ENCODE assay signal across 11 cellular contexts in the genomic region with DNA sequence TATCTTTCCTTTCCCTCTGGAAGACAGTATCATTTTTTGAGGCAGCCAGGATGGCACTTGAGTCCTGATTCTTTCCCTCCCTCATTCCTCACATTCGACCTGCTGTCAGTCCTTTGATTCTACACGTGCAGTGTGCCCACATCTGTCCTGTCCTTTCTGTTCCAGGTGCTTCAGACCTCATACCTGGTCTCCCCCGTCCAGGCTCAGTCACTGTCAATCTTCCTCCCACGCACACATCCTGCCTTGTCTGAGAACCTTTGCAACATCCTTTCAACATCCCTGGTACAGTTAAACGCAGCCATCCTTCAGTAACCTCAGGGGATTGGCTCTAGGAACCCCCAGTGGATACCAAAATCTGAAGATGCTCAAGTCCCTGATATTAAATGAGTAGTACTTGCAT. TPM values are rescaled to one million over a fixed set of nuclear protein-coding genes. Genes with fewer than 3 reads are reported as not detected.
DNase-seq lines count a peak whose midpoint lies in the region; ATAC-seq and TF ChIP-seq lines count a peak whose summit lies in the region.
"Had no signal": no experiment of that assay in that cellular context is flagged by ENCODE, and none has a peak within 500 bp of the region (broad histone marks: within the 10 kb centered on the region; RNA-seq: fewer than 3 reads in every experiment).

No MANE protein-coding gene starts in this region.

- no peak for TF ChIP-seq POLR2A in body of pancreas (IDR thresholded peaks at IDR 0.05)

- no peak for TF ChIP-seq CTCF in body of pancreas (IDR thresholded peaks at IDR 0.05)

- H3K27ac Mint-ChIP-seq in activated T-cell treated with anti-CD3 and anti-CD28 coated beads, Interleukin-2, amount 50 U/mL, for 24 hours = peak overlapping the region; percentile 27
- H3K27ac Mint-ChIP-seq in T-helper 1 cell treated with Interleukin-12 subunit alpha and Interleukin-12 subunit beta and Interleukin-4 antibody, amounts not matched to agents 30 μg/mL and 1 μg/mL, for 36 hours = peak overlapping the region; percentile 37
- H3K27ac Mint-ChIP-seq in activated naive CD8-positive, alpha-beta T cell treated with anti-CD3 and anti-CD28 coated beads, Interleukin-2, amount 10 ng/mL, durations not matched to agents 7 days and 5 days = peak overlapping the region; percentile 76
- H3K27ac Mint-ChIP-seq in stimulated activated effector memory CD8-positive, alpha-beta T cell treated with anti-CD3 and anti-CD28 coated beads, Interleukin-12 subunit alpha, Interleukin-12 subunit beta, amount 100 ng/mL, for 72 hours = peak overlapping the region; percentile 11

- POLR2A ChIA-PET in activated naive CD8-positive, alpha-beta T cell treated with anti-CD3 and anti-CD28 coated beads, Interleukin-2, amount 10 ng/mL, durations not matched to agents 7 days and 5 days (lab: Charles Lee) = no interaction called here

- H3K4me3 Mint-ChIP-seq in activated T-cell treated with anti-CD3 and anti-CD28 coated beads, Interleukin-2, amount 50 U/mL, for 24 hours = no peak overlapping the region
- H3K4me3 Mint-ChIP-seq in T-helper 1 cell treated with Interleukin-12 subunit alpha and Interleukin-12 subunit beta and Interleukin-4 antibody, amounts not matched to agents 30 μg/mL and 1 μg/mL, for 36 hours = peak overlapping the region; percentile 62
- H3K4me3 Mint-ChIP-seq in activated naive CD8-positive, alpha-beta T cell treated with anti-CD3 and anti-CD28 coated beads, Interleukin-2, amount 10 ng/mL, durations not matched to agents 7 days and 5 days = peak overlapping the region; percentile 45
- H3K4me3 Mint-ChIP-seq in stimulated activated effector memory CD8-positive, alpha-beta T cell treated with anti-CD3 and anti-CD28 coated beads, Interleukin-12 subunit alpha, Interleukin-12 subunit beta, amount 100 ng/mL, for 72 hours = peak overlapping the region; percentile 23

- peaks cover 90% of the 10 kb centered on the region for H3K4me1 Mint-ChIP-seq in activated T-cell treated with anti-CD3 and anti-CD28 coated beads, Interleukin-2, amount 50 U/mL, for 24 hours (ENCODE audit: low read depth)
- peaks cover 79% of the 10 kb centered on the region for H3K4me1 Mint-ChIP-seq in T-helper 1 cell treated with Interleukin-12 subunit alpha and Interleukin-12 subunit beta and Interleukin-4 antibody, amounts not matched to agents 30 μg/mL and 1 μg/mL, for 36 hours (ENCODE audit: low read depth)
- peaks cover 76% of the 10 kb centered on the region for H3K4me1 Mint-ChIP-seq in activated naive CD8-positive, alpha-beta T cell treated with anti-CD3 and anti-CD28 coated beads, Interleukin-2, amount 10 ng/mL, durations not matched to agents 7 days and 5 days
- H3K4me1 Mint-ChIP-seq in stimulated activated effector memory CD8-positive, alpha-beta T cell treated with anti-CD3 and anti-CD28 coated beads, Interleukin-12 subunit alpha, Interleukin-12 subunit beta, amount 100 ng/mL, for 72 hours = peaks cover 93% of the 10 kb centered on the region

- ATAC-seq in activated naive CD8-positive, alpha-beta T cell treated with anti-CD3 and anti-CD28 coated beads, Interleukin-2, amount 10 ng/mL, durations not matched to agents 7 days and 5 days (ENCODE audit: low read depth) = peak; percentile 71
- ATAC-seq in stimulated activated effector memory CD8-positive, alpha-beta T cell treated with anti-CD3 and anti-CD28 coated beads, Interleukin-12 subunit alpha, Interleukin-12 subunit beta, amount 100 ng/mL, for 72 hours = peak; percentile 63
- ATAC-seq in body of pancreas (no peak), GM18868 (IDR thresholded peaks at IDR 0.05; ENCODE audit: unreplicated experiment) (no peak)
- ATAC-seq: lower lobe of right lung had no signal

- H3K9me3 Mint-ChIP-seq in activated T-cell treated with anti-CD3 and anti-CD28 coated beads, Interleukin-2, amount 50 U/mL, for 24 hours = no peaks in the 10 kb centered on the region
- H3K9me3 Mint-ChIP-seq in T-helper 1 cell treated with Interleukin-12 subunit alpha and Interleukin-12 subunit beta and Interleukin-4 antibody, amounts not matched to agents 30 μg/mL and 1 μg/mL, for 36 hours = no peaks in the 10 kb centered on the region
- no peaks in the 10 kb centered on the region for H3K9me3 Mint-ChIP-seq in activated naive CD8-positive, alpha-beta T cell treated with anti-CD3 and anti-CD28 coated beads, Interleukin-2, amount 10 ng/mL, durations not matched to agents 7 days and 5 days
- no peaks in the 10 kb centered on the region for H3K9me3 Mint-ChIP-seq in stimulated activated effector memory CD8-positive, alpha-beta T cell treated with anti-CD3 and anti-CD28 coated beads, Interleukin-12 subunit alpha, Interleukin-12 subunit beta, amount 100 ng/mL, for 72 hours

- no peak overlapping the region for H3K4me3 ChIP-seq in body of pancreas
- H3K4me3 ChIP-seq: dorsolateral prefrontal cortex, lower lobe of right lung, thyroid gland had no signal

- H3K27me3 Mint-ChIP-seq in activated T-cell treated with anti-CD3 and anti-CD28 coated beads, Interleukin-2, amount 50 U/mL, for 24 hours = no peaks in the 10 kb centered on the region
- no peaks in the 10 kb centered on the region for H3K27me3 Mint-ChIP-seq in T-helper 1 cell treated with Interleukin-12 subunit alpha and Interleukin-12 subunit beta and Interleukin-4 antibody, amounts not matched to agents 30 μg/mL and 1 μg/mL, for 36 hours (ENCODE audit: low read depth)
- H3K27me3 Mint-ChIP-seq in activated naive CD8-positive, alpha-beta T cell treated with anti-CD3 and anti-CD28 coated beads, Interleukin-2, amount 10 ng/mL, durations not matched to agents 7 days and 5 days = no peaks in the 10 kb centered on the region

- peaks cover 12% of the 10 kb centered on the region for H3K4me1 ChIP-seq in body of pancreas

- no peaks in the 10 kb centered on the region for H3K9me3 ChIP-seq in body of pancreas
- H3K9me3 ChIP-seq: lower lobe of right lung, thyroid gland had no signal

- H3K27ac ChIP-seq in body of pancreas = no peak overlapping the region
- H3K27ac ChIP-seq: dorsolateral prefrontal cortex, lower lobe of right lung, thyroid gland had no signal

- H3K27me3 ChIP-seq in body of pancreas = no peaks in the 10 kb centered on the region
- H3K27me3 ChIP-seq: dorsolateral prefrontal cortex, thyroid gland had no signal

- intact Hi-C loops in body of pancreas (cut with DNase I) = no loop called here

- DNase-seq in activated T-cell treated with anti-CD3 and anti-CD28 coated beads, Interleukin-2, amount 50 U/mL, for 24 hours = no peak
- DNase-seq in activated T-cell treated with anti-CD3 and anti-CD28 coated beads, Interleukin-2, amount 50 U/mL, for 1 hour = no peak
- no peak for DNase-seq in activated naive CD8-positive, alpha-beta T cell treated with anti-CD3 and anti-CD28 coated beads, Interleukin-2, amount 10 ng/mL, durations not matched to agents 7 days and 5 days
- DNase-seq in stimulated activated effector memory CD8-positive, alpha-beta T cell treated with anti-CD3 and anti-CD28 coated beads, Interleukin-12 subunit alpha, Interleukin-12 subunit beta, amount 100 ng/mL, for 72 hours (ENCODE audit: low spot score in 2 of 2) = no peak
- no peak for DNase-seq in body of pancreas
- no peak for DNase-seq in C1 segment of cervical spinal cord (lab: John Stamatoyannopoulos, UW)
- DNase-seq: dorsolateral prefrontal cortex, lower lobe of right lung, thyroid gland had no signal

- no peaks in the 10 kb centered on the region for H3K36me3 ChIP-seq in body of pancreas (replicated peaks in 1 of 2; ENCODE audit: insufficient read depth in 1 of 2, low read depth in 2 of 2)
- H3K36me3 ChIP-seq: lower lobe of right lung, thyroid gland had no signal

- peaks cover 81% of the 10 kb centered on the region for H3K36me3 Mint-ChIP-seq in activated T-cell treated with anti-CD3 and anti-CD28 coated beads, Interleukin-2, amount 50 U/mL, for 24 hours (ENCODE audit: low read depth)
- peaks cover 58% of the 10 kb centered on the region for H3K36me3 Mint-ChIP-seq in T-helper 1 cell treated with Interleukin-12 subunit alpha and Interleukin-12 subunit beta and Interleukin-4 antibody, amounts not matched to agents 30 μg/mL and 1 μg/mL, for 36 hours (ENCODE audit: low read depth)
- H3K36me3 Mint-ChIP-seq in activated naive CD8-positive, alpha-beta T cell treated with anti-CD3 and anti-CD28 coated beads, Interleukin-2, amount 10 ng/mL, durations not matched to agents 7 days and 5 days = peaks cover 54% of the 10 kb centered on the region
- no peaks in the 10 kb centered on the region for H3K36me3 Mint-ChIP-seq in stimulated activated effector memory CD8-positive, alpha-beta T cell treated with anti-CD3 and anti-CD28 coated beads, Interleukin-12 subunit alpha, Interleukin-12 subunit beta, amount 100 ng/mL, for 72 hours

- WGBS in body of pancreas, 2 donors = 65 to 68% methylated on average over 5 of the region's 5 CpGs

RNA-seq across cellular contexts. Expression of a gene that starts 10.1 kb away (rescaled TPM):
- total RNA-seq in activated naive CD8-positive, alpha-beta T cell treated with anti-CD3 and anti-CD28 coated beads, Interleukin-2, amount 10 ng/mL, durations not matched to agents 7 days and 5 days = 100 to 1,000 TPM; 121 to 128 TPM
- total RNA-seq in body of pancreas = 10 to 100 TPM; 10.1 to 18.5 TPM

RNA-seq across cellular contexts. Expression of a gene that starts 57.6 kb away (rescaled TPM):
- 10 to 100 TPM; 48.1 to 50.1 TPM for total RNA-seq in activated naive CD8-positive, alpha-beta T cell treated with anti-CD3 and anti-CD28 coated beads, Interleukin-2, amount 10 ng/mL, durations not matched to agents 7 days and 5 days
- total RNA-seq in body of pancreas = 10 to 100 TPM; 14.5 TPM

Comparison
In these comparisons a context has a peak if more than half of its experiments do, and no peak if none do; other contexts are left out.
1. H3K27ac Mint-ChIP-seq: peak in every context shown above with its lines; median percentile 76 in activated naive CD8-positive, alpha-beta T cell treated with anti-CD3 and anti-CD28 coated beads, Interleukin-2, amount 10 ng/mL, durations not matched to agents 7 days and 5 days; 37 in T-helper 1 cell treated with Interleukin-12 subunit alpha and Interleukin-12 subunit beta and Interleukin-4 antibody, amounts not matched to agents 30 μg/mL and 1 μg/mL, for 36 hours; 27 in activated T-cell treated with anti-CD3 and anti-CD28 coated beads, Interleukin-2, amount 50 U/mL, for 24 hours; 11 in stimulated activated effector memory CD8-positive, alpha-beta T cell treated with anti-CD3 and anti-CD28 coated beads, Interleukin-12 subunit alpha, Interleukin-12 subunit beta, amount 100 ng/mL, for 72 hours.
2. ATAC-seq: peak in activated naive CD8-positive, alpha-beta T cell treated with anti-CD3 and anti-CD28 coated beads, Interleukin-2, amount 10 ng/mL, durations not matched to agents 7 days and 5 days (single experiment) and stimulated activated effector memory CD8-positive, alpha-beta T cell treated with anti-CD3 and anti-CD28 coated beads, Interleukin-12 subunit alpha, Interleukin-12 subunit beta, amount 100 ng/mL, for 72 hours (single experiment); none in body of pancreas (single experiment) and GM18868 (single experiment).
3. RNA of a gene that starts 10.1 kb away (total RNA-seq): 121 to 128 TPM in activated naive CD8-positive, alpha-beta T cell treated with anti-CD3 and anti-CD28 coated beads, Interleukin-2, amount 10 ng/mL, durations not matched to agents 7 days and 5 days; 10.1 to 18.5 TPM in body of pancreas; every median in the first group is over 4 times any median in the second.